Comparison of ENCODE assay signal across 1 cellular context in the genomic region with DNA sequence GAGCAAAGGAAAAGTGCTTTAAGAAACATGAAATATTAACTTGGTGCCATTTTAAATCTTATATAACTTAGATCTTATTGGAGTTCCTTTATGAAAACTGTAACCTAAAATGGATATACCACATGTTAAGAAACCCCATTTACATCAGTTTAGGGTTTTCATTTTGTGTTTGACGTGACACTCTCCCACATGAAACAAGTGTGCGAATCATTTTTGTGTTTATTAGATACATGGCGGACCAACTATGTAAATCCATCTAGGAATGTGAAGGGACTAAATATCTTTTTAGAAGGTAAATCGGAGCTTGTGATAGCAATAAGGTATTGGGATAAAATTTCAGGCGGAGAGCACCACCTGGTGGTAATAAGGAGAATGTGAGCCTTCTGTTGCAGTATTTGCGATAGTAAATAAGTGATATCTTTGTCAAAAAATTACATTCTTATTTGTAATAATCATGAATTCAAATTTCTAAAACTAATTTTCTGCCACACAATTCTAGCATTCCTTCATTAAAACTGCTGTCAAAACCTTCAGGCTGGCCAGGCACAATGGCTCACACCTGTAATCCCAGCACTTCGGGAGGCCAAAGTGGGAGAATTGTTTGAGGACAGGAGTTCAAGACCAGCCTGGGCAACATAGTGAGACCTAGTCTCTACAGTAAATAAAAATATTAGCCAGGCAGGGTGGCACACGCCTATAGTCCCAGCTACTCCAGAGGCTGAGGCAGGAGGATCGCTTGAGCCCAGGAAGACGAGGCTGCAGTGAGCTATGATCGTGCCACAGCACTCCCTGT.
TF ChIP-seq lines count a peak whose summit lies in the region.

No MANE protein-coding gene starts in this region.

TF ChIP-seq in Ishikawa, 13 proteins besides CTCF, POLR2A, EP300 and RAD21 (continued from another document):
- TF ChIP-seq REST (IDR thresholded peaks at IDR 0.05; ENCODE audit: low read depth) = no peak
- no peak for TF ChIP-seq NFIC (IDR thresholded peaks at IDR 0.05)
- no peak for TF ChIP-seq CEBPB (IDR thresholded peaks at IDR 0.05)
- no peak for TF ChIP-seq TEAD4 (IDR thresholded peaks at IDR 0.05)
- no peak for TF ChIP-seq CREB1 (IDR thresholded peaks at IDR 0.05; ENCODE audit: low read depth)
- TF ChIP-seq TAF1 (IDR thresholded peaks at IDR 0.05; ENCODE audit: low read depth) = no peak
- no peak for TF ChIP-seq TCF12 (IDR thresholded peaks at IDR 0.05; ENCODE audit: low read depth)
- no peak for TF ChIP-seq ZBTB7A (IDR thresholded peaks at IDR 0.05; ENCODE audit: low read depth)
- TF ChIP-seq YY1 (IDR thresholded peaks at IDR 0.05; ENCODE audit: low read depth) = no peak
- no peak for TF ChIP-seq FOXM1 (IDR thresholded peaks at IDR 0.05; ENCODE audit: borderline replicate concordance, low read depth)
- TF ChIP-seq USF1 (IDR thresholded peaks at IDR 0.05) = no peak
